ENCODE assay signal across 29 cellular contexts in genomic region chrX:65194547-65194946, GRCh38.
"Had no signal": no experiment of that assay in that cellular context is flagged by ENCODE, and none has a peak within 500 bp of the region (broad histone marks: within the 10 kb centered on the region; RNA-seq: fewer than 3 reads in every experiment).

No MANE protein-coding gene starts in this region.

- H3K27me3 ChIP-seq: neural progenitor cell, neutrophil, right atrium auricular region, right lobe of liver, testis, thyroid gland, transverse colon, vagina had no signal

- DNase-seq: hippocampal formation; immature natural killer cell; left ventricle myocardium superior; lower lobe of right lung; mammary epithelial cell; mesenchymal stem cell; naive B cell; natural killer cell; nephron progenitor cell; occipital lobe; right lobe of liver; stimulated activated CD4-positive, alpha-beta T cell treated with anti-CD3 and anti-CD28 coated beads, Interleukin-1b, Interleukin-23, amount 100 ng/mL, for 48 hours; stimulated activated CD4-positive, alpha-beta T cell treated with anti-CD3 and anti-CD28 coated beads, Interleukin-2, amount 100 ng/mL, for 48 hours; stimulated activated CD4-positive, alpha-beta T cell treated with anti-CD3 and anti-CD28 coated beads, Interleukin-4, amount 100 ng/mL, for 4 hours; stimulated activated CD8-positive, alpha-beta memory T cell treated with anti-CD3 and anti-CD28 coated beads, Interleukin-4, amount 100 ng/mL, for 48 hours; stimulated activated naive CD4-positive, alpha-beta T cell treated with Interleukin-2 at 50 U/mL for 16 hours; stimulated activated naive CD8-positive, alpha-beta T cell treated with anti-CD3 and anti-CD28 coated beads, Interleukin-15, amount 100 ng/mL, for 72 hours; testis; thyroid gland; transverse colon; upper lobe of left lung had no signal

- H3K36me3 ChIP-seq: lower lobe of right lung, neural progenitor cell, neutrophil, right atrium auricular region, right lobe of liver, thyroid gland, transverse colon, upper lobe of left lung, vagina had no signal

- H3K4me1 ChIP-seq: lower lobe of right lung, parathyroid adenoma, right atrium auricular region, testis, thyroid gland, upper lobe of left lung, vagina had no signal

- H3K27ac ChIP-seq: lower lobe of right lung, neural progenitor cell, neutrophil, parathyroid adenoma, right atrium auricular region, right lobe of liver, testis, thyroid gland, upper lobe of left lung, vagina had no signal

- ATAC-seq: left ventricle myocardium superior; lower lobe of right lung; natural killer cell; right lobe of liver; stimulated activated memory B cell treated with anti-CD40 and anti-IgM and Interleukin-4, amounts not matched to agents 10 μg/mL and 1 μg/mL and 100 μg/mL, for 72 hours; stimulated activated naive CD8-positive, alpha-beta T cell treated with anti-CD3 and anti-CD28 coated beads, Interleukin-15, amount 100 ng/mL, for 72 hours had no signal

- H3K4me3 ChIP-seq: lower lobe of right lung, neural progenitor cell, right atrium auricular region, right lobe of liver, smooth muscle cell, testis, thyroid gland, transverse colon, upper lobe of left lung, vagina had no signal

- H3K4me1 Mint-ChIP-seq: immature natural killer cell; natural killer cell; stimulated activated memory B cell treated with anti-CD40 and anti-IgM and Interleukin-4, amounts not matched to agents 10 μg/mL and 1 μg/mL and 100 μg/mL, for 72 hours; stimulated activated naive CD8-positive, alpha-beta T cell treated with anti-CD3 and anti-CD28 coated beads, Interleukin-15, amount 100 ng/mL, for 72 hours had no signal

- FAIRE-seq: islet of Langerhans had no signal

- H3K9me3 ChIP-seq: lower lobe of right lung, neutrophil, right atrium auricular region, right lobe of liver, testis, thyroid gland, transverse colon, upper lobe of left lung, vagina had no signal

- H3K27me3 Mint-ChIP-seq: naive B cell; stimulated activated memory B cell treated with anti-CD40 and anti-IgM and Interleukin-4, amounts not matched to agents 10 μg/mL and 1 μg/mL and 100 μg/mL, for 72 hours; stimulated activated naive CD8-positive, alpha-beta T cell treated with anti-CD3 and anti-CD28 coated beads, Interleukin-15, amount 100 ng/mL, for 72 hours had no signal

- H3K27ac Mint-ChIP-seq: immature natural killer cell; naive B cell; natural killer cell; nephron progenitor cell; neural progenitor cell; stimulated activated memory B cell treated with anti-CD40 and anti-IgM and Interleukin-4, amounts not matched to agents 10 μg/mL and 1 μg/mL and 100 μg/mL, for 72 hours; stimulated activated naive CD8-positive, alpha-beta T cell treated with anti-CD3 and anti-CD28 coated beads, Interleukin-15, amount 100 ng/mL, for 72 hours had no signal

- H3K36me3 Mint-ChIP-seq: immature natural killer cell, neural progenitor cell had no signal

- H3K9ac ChIP-seq: neural progenitor cell, parathyroid adenoma had no signal

- H3K4me3 Mint-ChIP-seq: immature natural killer cell; naive B cell; natural killer cell; nephron progenitor cell; neural progenitor cell; stimulated activated memory B cell treated with anti-CD40 and anti-IgM and Interleukin-4, amounts not matched to agents 10 μg/mL and 1 μg/mL and 100 μg/mL, for 72 hours; stimulated activated naive CD8-positive, alpha-beta T cell treated with anti-CD3 and anti-CD28 coated beads, Interleukin-15, amount 100 ng/mL, for 72 hours had no signal
